Comparison of ENCODE assay signal across 1 cellular context in the genomic region with DNA sequence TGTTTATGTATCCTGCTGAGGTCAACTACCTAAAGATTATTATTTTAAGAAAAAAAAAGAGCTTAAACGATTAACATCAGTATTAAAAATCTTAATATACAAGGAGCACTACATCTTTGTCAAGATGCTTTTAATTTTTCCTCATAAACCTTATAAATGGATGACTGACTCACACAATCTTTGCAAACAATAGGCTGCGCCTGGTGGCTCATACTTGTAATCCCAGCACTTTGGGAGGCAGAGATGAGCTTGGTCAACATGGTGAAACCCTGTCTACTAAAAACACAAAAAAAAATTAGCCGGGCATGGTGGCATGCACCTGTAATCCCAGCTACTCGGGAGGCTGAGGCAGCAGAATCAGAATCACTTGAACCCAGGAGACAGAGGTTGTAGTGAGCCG.
TF ChIP-seq lines count a peak whose summit lies in the region.

No MANE protein-coding gene starts in this region.

TF ChIP-seq in HepG2, 621 proteins besides CTCF, POLR2A, EP300 and RAD21:
- TF ChIP-seq, protein P1, sequence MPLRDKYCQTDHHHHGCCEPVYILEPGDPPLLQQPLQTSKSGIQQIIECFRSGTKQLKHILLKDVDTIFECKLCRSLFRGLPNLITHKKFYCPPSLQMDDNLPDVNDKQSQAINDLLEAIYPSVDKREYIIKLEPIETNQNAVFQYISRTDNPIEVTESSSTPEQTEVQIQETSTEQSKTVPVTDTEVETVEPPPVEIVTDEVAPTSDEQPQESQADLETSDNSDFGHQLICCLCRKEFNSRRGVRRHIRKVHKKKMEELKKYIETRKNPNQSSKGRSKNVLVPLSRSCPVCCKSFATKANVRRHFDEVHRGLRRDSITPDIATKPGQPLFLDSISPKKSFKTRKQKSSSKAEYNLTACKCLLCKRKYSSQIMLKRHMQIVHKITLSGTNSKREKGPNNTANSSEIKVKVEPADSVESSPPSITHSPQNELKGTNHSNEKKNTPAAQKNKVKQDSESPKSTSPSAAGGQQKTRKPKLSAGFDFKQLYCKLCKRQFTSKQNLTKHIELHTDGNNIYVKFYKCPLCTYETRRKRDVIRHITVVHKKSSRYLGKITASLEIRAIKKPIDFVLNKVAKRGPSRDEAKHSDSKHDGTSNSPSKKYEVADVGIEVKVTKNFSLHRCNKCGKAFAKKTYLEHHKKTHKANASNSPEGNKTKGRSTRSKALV (CRISPR knock-in tag; IDR thresholded peaks at IDR 0.05) = no peak
- TF ChIP-seq KMT2A (CRISPR knock-in tag; IDR thresholded peaks at IDR 0.05) (no peak), SMAD9 (CRISPR knock-in tag; IDR thresholded peaks at IDR 0.05) (no peak)
